1 cellular context compared by ENCODE assay signal in the genomic region with DNA sequence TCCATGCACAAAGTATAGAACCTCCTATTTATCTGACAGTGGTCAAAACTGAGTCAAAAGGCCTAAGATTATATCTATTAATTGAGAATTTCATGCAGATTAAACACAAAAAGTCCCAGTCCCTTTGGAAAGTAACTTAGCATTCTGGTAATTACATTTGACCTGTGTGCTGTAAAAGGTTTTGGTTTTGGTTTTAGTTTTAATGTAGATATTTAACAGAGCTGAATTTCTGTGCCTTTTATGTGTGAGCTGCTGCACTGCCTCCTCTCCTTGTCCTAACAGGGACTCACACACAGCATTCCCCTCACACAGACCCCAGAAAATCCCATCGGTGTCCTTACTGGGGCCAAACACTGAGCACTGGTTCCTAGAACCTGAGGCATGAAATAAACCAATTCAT.
TF ChIP-seq lines count a peak whose summit lies in the region.

No MANE protein-coding gene starts in this region.

TF ChIP-seq in HepG2, 621 proteins besides CTCF, POLR2A, EP300 and RAD21:
- TF ChIP-seq, protein P1, sequence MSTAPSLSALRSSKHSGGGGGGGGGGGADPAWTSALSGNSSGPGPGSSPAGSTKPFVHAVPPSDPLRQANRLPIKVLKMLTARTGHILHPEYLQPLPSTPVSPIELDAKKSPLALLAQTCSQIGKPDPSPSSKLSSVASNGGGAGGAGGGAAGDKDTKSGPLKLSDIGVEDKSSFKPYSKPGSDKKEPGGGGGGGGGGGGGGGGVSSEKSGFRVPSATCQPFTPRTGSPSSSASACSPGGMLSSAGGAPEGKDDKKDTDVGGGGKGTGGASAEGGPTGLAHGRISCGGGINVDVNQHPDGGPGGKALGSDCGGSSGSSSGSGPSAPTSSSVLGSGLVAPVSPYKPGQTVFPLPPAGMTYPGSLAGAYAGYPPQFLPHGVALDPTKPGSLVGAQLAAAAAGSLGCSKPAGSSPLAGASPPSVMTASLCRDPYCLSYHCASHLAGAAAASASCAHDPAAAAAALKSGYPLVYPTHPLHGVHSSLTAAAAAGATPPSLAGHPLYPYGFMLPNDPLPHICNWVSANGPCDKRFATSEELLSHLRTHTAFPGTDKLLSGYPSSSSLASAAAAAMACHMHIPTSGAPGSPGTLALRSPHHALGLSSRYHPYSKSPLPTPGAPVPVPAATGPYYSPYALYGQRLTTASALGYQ (CRISPR knock-in tag; IDR thresholded peaks at IDR 0.05), result no peak
- TF ChIP-seq, protein P2, sequence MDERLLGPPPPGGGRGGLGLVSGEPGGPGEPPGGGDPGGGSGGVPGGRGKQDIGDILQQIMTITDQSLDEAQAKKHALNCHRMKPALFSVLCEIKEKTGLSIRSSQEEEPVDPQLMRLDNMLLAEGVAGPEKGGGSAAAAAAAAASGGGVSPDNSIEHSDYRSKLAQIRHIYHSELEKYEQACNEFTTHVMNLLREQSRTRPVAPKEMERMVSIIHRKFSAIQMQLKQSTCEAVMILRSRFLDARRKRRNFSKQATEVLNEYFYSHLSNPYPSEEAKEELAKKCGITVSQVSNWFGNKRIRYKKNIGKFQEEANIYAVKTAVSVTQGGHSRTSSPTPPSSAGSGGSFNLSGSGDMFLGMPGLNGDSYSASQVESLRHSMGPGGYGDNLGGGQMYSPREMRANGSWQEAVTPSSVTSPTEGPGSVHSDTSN (CRISPR knock-in tag; IDR thresholded peaks at IDR 0.05), result no peak
- TF ChIP-seq RARG (CRISPR knock-in tag; IDR thresholded peaks at IDR 0.05; ENCODE audit: low read depth) (no peak), ZNF784 (CRISPR knock-in tag; IDR thresholded peaks at IDR 0.05; ENCODE audit: borderline replicate concordance) (no peak), ZNF644 (CRISPR knock-in tag; IDR thresholded peaks at IDR 0.05; ENCODE audit: low read depth) (no peak), ZNF407 (CRISPR knock-in tag; IDR thresholded peaks at IDR 0.05; ENCODE audit: not compliant biosample characterization) (no peak), ZNF296 (CRISPR knock-in tag; conservative IDR thresholded peaks at IDR 0.05) (no peak), ZNF501 (CRISPR knock-in tag; IDR thresholded peaks at IDR 0.05) (no peak), ZNF160 (CRISPR knock-in tag; IDR thresholded peaks at IDR 0.05) (no peak), ZFP82 (CRISPR knock-in tag; IDR thresholded peaks at IDR 0.05; ENCODE audit: borderline replicate concordance) (no peak), FOXM1 (CRISPR knock-in tag; IDR thresholded peaks at IDR 0.05) (no peak), FOXC1 (CRISPR knock-in tag; IDR thresholded peaks at IDR 0.05; ENCODE audit: borderline replicate concordance) (no peak), FOXK2 (IDR thresholded peaks at IDR 0.05) (no peak), MAZ (IDR thresholded peaks at IDR 0.05; ENCODE audit: borderline replicate concordance, low read depth, low read length) (no peak), MAZ (CRISPR knock-in tag; IDR thresholded peaks at IDR 0.05; ENCODE audit: low read depth) (no peak), CEBPG (CRISPR knock-in tag; IDR thresholded peaks at IDR 0.05) (no peak)
- TF ChIP-seq, protein P3, sequence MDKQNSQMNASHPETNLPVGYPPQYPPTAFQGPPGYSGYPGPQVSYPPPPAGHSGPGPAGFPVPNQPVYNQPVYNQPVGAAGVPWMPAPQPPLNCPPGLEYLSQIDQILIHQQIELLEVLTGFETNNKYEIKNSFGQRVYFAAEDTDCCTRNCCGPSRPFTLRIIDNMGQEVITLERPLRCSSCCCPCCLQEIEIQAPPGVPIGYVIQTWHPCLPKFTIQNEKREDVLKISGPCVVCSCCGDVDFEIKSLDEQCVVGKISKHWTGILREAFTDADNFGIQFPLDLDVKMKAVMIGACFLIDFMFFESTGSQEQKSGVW (CRISPR knock-in tag; IDR thresholded peaks at IDR 0.05; ENCODE audit: borderline replicate concordance), result no peak
- TF ChIP-seq, protein P4, sequence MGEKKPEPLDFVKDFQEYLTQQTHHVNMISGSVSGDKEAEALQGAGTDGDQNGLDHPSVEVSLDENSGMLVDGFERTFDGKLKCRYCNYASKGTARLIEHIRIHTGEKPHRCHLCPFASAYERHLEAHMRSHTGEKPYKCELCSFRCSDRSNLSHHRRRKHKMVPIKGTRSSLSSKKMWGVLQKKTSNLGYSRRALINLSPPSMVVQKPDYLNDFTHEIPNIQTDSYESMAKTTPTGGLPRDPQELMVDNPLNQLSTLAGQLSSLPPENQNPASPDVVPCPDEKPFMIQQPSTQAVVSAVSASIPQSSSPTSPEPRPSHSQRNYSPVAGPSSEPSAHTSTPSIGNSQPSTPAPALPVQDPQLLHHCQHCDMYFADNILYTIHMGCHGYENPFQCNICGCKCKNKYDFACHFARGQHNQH (CRISPR knock-in tag; IDR thresholded peaks at IDR 0.05), result no peak
- TF ChIP-seq, protein P5, sequence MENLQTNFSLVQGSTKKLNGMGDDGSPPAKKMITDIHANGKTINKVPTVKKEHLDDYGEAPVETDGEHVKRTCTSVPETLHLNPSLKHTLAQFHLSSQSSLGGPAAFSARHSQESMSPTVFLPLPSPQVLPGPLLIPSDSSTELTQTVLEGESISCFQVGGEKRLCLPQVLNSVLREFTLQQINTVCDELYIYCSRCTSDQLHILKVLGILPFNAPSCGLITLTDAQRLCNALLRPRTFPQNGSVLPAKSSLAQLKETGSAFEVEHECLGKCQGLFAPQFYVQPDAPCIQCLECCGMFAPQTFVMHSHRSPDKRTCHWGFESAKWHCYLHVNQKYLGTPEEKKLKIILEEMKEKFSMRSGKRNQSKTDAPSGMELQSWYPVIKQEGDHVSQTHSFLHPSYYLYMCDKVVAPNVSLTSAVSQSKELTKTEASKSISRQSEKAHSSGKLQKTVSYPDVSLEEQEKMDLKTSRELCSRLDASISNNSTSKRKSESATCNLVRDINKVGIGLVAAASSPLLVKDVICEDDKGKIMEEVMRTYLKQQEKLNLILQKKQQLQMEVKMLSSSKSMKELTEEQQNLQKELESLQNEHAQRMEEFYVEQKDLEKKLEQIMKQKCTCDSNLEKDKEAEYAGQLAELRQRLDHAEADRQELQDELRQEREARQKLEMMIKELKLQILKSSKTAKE (CRISPR knock-in tag; IDR thresholded peaks at IDR 0.05; ENCODE audit: borderline replicate concordance), result no peak
- TF ChIP-seq, protein P6, sequence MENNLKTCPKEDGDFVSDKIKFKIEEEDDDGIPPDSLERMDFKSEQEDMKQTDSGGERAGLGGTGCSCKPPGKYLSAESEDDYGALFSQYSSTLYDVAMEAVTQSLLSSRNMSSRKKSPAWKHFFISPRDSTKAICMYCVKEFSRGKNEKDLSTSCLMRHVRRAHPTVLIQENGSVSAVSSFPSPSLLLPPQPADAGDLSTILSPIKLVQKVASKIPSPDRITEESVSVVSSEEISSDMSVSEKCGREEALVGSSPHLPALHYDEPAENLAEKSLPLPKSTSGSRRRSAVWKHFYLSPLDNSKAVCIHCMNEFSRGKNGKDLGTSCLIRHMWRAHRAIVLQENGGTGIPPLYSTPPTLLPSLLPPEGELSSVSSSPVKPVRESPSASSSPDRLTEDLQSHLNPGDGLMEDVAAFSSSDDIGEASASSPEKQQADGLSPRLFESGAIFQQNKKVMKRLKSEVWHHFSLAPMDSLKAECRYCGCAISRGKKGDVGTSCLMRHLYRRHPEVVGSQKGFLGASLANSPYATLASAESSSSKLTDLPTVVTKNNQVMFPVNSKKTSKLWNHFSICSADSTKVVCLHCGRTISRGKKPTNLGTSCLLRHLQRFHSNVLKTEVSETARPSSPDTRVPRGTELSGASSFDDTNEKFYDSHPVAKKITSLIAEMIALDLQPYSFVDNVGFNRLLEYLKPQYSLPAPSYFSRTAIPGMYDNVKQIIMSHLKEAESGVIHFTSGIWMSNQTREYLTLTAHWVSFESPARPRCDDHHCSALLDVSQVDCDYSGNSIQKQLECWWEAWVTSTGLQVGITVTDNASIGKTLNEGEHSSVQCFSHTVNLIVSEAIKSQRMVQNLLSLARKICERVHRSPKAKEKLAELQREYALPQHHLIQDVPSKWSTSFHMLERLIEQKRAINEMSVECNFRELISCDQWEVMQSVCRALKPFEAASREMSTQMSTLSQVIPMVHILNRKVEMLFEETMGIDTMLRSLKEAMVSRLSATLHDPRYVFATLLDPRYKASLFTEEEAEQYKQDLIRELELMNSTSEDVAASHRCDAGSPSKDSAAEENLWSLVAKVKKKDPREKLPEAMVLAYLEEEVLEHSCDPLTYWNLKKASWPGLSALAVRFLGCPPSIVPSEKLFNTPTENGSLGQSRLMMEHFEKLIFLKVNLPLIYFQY (CRISPR knock-in tag; IDR thresholded peaks at IDR 0.05; ENCODE audit: borderline replicate concordance), result no peak
- TF ChIP-seq, protein P7, sequence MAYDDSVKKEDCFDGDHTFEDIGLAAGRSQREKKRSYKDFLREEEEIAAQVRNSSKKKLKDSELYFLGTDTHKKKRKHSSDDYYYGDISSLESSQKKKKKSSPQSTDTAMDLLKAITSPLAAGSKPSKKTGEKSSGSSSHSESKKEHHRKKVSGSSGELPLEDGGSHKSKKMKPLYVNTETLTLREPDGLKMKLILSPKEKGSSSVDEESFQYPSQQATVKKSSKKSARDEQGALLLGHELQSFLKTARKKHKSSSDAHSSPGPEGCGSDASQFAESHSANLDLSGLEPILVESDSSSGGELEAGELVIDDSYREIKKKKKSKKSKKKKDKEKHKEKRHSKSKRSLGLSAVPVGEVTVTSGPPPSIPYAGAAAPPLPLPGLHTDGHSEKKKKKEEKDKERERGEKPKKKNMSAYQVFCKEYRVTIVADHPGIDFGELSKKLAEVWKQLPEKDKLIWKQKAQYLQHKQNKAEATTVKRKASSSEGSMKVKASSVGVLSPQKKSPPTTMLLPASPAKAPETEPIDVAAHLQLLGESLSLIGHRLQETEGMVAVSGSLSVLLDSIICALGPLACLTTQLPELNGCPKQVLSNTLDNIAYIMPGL (CRISPR knock-in tag; IDR thresholded peaks at IDR 0.05; ENCODE audit: borderline replicate concordance in 1 of 2, low read depth in 1 of 2), result no peak
